9 cellular contexts compared by ENCODE assay signal in the genomic region with DNA sequence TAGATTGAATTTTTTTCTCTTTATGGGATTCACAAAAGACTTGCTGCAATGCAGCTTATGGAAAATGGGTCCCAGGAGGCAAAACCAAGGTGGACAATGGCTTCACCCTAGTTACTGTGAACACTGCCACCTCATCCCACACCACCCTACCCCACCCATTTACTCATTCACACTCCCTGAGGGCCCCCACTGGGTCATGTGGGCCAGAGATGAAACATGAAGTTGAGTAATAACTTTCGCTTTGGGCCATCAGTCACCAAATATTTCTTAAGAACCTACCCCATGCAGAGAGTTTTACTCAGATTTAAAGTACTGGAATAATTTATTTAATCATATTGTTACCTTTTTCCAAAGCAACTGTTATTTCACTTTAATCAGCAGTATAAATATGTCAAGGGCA.
DNase-seq lines count a peak whose midpoint lies in the region; ATAC-seq and TF ChIP-seq lines count a peak whose summit lies in the region.
"Had no signal": no experiment of that assay in that cellular context is flagged by ENCODE, and none has a peak within 500 bp of the region (broad histone marks: within the 10 kb centered on the region; RNA-seq: fewer than 3 reads in every experiment).

No MANE protein-coding gene starts in this region.

- peaks cover 1% of the 10 kb centered on the region for H3K36me3 Mint-ChIP-seq in type B pancreatic cell

- 82 to 91% (median 85%) methylated on average over 1 of the region's 1 CpG for WGBS in psoas muscle, 3 donors

- TF ChIP-seq CTCF in RWPE2 (IDR thresholded peaks at IDR 0.05; ENCODE audit: poor library complexity, severe bottlenecking): no peak
- TF ChIP-seq CTCF in psoas muscle (IDR thresholded peaks at IDR 0.05): no peak
- TF ChIP-seq CTCF in type B pancreatic cell (conservative IDR thresholded peaks at IDR 0.05): no peak

- H3K27me3 Mint-ChIP-seq in type B pancreatic cell: peaks cover under 1% of the 10 kb centered on the region

- H3K27me3 ChIP-seq in RWPE2 (ENCODE audit: insufficient read depth, poor library complexity, severe bottlenecking) (no peaks in the 10 kb centered on the region), psoas muscle (ENCODE audit: insufficient read depth in 3 of 3, low read length in 2 of 3) (no peaks in the 10 kb centered on the region)

- H3K4me1 Mint-ChIP-seq in type B pancreatic cell (ENCODE audit: unreplicated experiment): peaks cover 8% of the 10 kb centered on the region

- H3K4me1 ChIP-seq in RWPE2 (ENCODE audit: insufficient read depth, poor library complexity, severe bottlenecking) (peaks cover 51% of the 10 kb centered on the region), psoas muscle (no peaks in the 10 kb centered on the region)

- no peaks in the 10 kb centered on the region for H3K9me3 ChIP-seq in RWPE2 (ENCODE audit: severe bottlenecking)
- H3K9me3 ChIP-seq in psoas muscle: no peaks in the 10 kb centered on the region

- intact Hi-C loops in psoas muscle (cut with DNase I): no loop called here
- intact Hi-C loops in posterior vena cava (cut with DNase I): no loop called here

- H3K4me3 Mint-ChIP-seq in type B pancreatic cell: no peak overlapping the region

- ATAC-seq in HG02885 (IDR thresholded peaks at IDR 0.05; ENCODE audit: poor library complexity, unreplicated experiment) (peak; percentile 66), RWPE2 (ENCODE audit: low read depth) (peak; percentile 50), psoas muscle (peak in 2 of 4 donors; percentile 38 to 41)

- no peak overlapping the region for H3K27ac Mint-ChIP-seq in type B pancreatic cell

- H3K27ac ChIP-seq in RWPE2 (ENCODE audit: poor library complexity, severe bottlenecking) (peak overlapping the region; percentile 33), psoas muscle (no peak overlapping the region)
- H3K27ac ChIP-seq: VCaP had no signal

- H3K4me3 ChIP-seq in RWPE2 (ENCODE audit: severe bottlenecking) (no peak overlapping the region), psoas muscle (no peak overlapping the region)

- no peaks in the 10 kb centered on the region for H3K9me3 Mint-ChIP-seq in type B pancreatic cell

- no peaks in the 10 kb centered on the region for H3K36me3 ChIP-seq in RWPE2 (ENCODE audit: low read depth)
- H3K36me3 ChIP-seq in psoas muscle (ENCODE audit: insufficient read depth in 1 of 2, low read depth in 1 of 2): no peaks in the 10 kb centered on the region

- DNase-seq in SIG-M5 treated with dmso at 0.1 percent for 504 hours (lab: John Stamatoyannopoulos, UW; ENCODE audit: unreplicated experiment) (peak; percentile 31), SIG-M5 (lab: John Stamatoyannopoulos, UW) (no peak), RWPE2 (ENCODE audit: low spot score) (peak; percentile 73), psoas muscle (peak; percentile 41 to 50), posterior vena cava (ENCODE audit: low spot score) (no peak), type B pancreatic cell (ENCODE audit: extremely low spot score, unreplicated experiment) (no peak)
- DNase-seq in activated CD4-positive, CD25-positive, alpha-beta regulatory T cell treated with anti-CD3 and anti-CD28 coated beads, Interleukin-2, amount 50 U/mL, for 72 hours: no peak

Comparison
In these comparisons a context has a peak if more than half of its experiments do, and no peak if none do; other contexts are left out.
1. DNase-seq: peak in SIG-M5 treated with dmso at 0.1 percent for 504 hours (single experiment), RWPE2 (single experiment) and psoas muscle (2 of 2); none in SIG-M5 (single experiment), activated CD4-positive, CD25-positive, alpha-beta regulatory T cell treated with anti-CD3 and anti-CD28 coated beads, Interleukin-2, amount 50 U/mL, for 72 hours (single experiment), posterior vena cava (single experiment) and type B pancreatic cell (single experiment).